Comparison of ENCODE assay signal across 9 cellular contexts in genomic region chr2:238649123-238649522, GRCh38.
"Had no signal": no experiment of that assay in that cellular context is flagged by ENCODE, and none has a peak within 500 bp of the region (broad histone marks: within the 10 kb centered on the region; RNA-seq: fewer than 3 reads in every experiment).

No MANE protein-coding gene starts in this region.

- H3K27ac ChIP-seq: GM23248, HL-60 had no signal

- H3K4me1 ChIP-seq: HAP-1 had no signal

- H3K36me3 Mint-ChIP-seq: IgD-negative memory B cell had no signal

- H3K4me3 ChIP-seq: GM23248, HAP-1 had no signal

- H3K36me3 ChIP-seq: HAP-1 had no signal

- H3K9ac ChIP-seq: GM23248 had no signal

- H3K9me3 Mint-ChIP-seq: HFFc6, IgD-negative memory B cell had no signal

- H3K9me3 ChIP-seq: HAP-1 had no signal

- ATAC-seq: HCT116, HepG2 had no signal

- H3K27ac Mint-ChIP-seq: HFFc6, IgD-negative memory B cell had no signal

- H3K4me3 Mint-ChIP-seq: HFFc6, IgD-negative memory B cell had no signal

- H2AFZ ChIP-seq: GM23248 had no signal

- DNase-seq: GM23248, GOT3, H7, HFFc6 had no signal
